In the genomic region with DNA sequence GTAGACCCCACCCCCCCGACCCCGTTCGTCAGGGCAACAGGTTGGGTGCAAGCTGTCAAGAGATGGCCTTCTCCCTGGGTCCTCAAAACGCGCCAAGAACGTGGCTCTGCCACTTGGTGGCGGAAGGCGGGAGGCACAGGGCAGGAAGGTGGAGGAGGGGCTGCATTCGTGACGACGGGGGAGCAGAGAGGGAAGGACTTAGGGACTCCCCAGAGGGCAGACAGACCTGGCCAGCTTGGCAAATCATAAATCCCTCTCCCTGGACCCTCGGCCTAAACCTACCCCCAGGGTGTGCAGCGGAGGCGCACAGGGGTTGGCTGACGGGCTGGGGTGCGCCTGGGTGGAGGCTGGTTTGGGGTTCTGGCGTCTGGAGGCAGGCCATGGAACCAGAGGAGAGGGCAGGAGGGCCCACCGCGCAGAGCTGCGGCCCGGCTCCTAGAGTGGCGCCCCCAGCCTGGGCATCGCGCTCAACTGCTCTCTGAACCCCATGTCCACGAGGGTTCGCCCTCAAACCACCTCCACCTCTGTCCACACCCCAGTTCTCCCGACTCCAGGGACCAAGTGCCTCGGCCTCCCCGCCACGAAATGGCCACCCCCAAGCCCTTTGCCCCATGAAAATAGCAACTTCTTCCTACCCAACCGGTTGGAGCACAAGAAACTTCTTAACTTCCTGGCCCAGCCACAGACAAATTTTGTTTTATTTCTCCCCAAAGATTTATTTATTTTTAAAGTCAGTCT, we compare ENCODE assay signal across 11 cellular contexts. TPM values are rescaled to one million over a fixed set of nuclear protein-coding genes. Genes with fewer than 3 reads are reported as not detected.
DNase-seq lines count a peak whose midpoint lies in the region; ATAC-seq and TF ChIP-seq lines count a peak whose summit lies in the region.
"Had no signal": no experiment of that assay in that cellular context is flagged by ENCODE, and none has a peak within 500 bp of the region (broad histone marks: within the 10 kb centered on the region; RNA-seq: fewer than 3 reads in every experiment).

No MANE protein-coding gene starts in this region.

- H3K4me3 Mint-ChIP-seq in brain: peak overlapping the region in 3 of 5 experiments; percentile 35 to 81 (median 78)
- peak overlapping the region; percentile 39 for H3K4me3 Mint-ChIP-seq in natural killer cell

- H3K27ac ChIP-seq in DND-41 (ENCODE audit: low read length) (no peak overlapping the region), caudate nucleus (ENCODE audit: low read depth, low read length) (no peak overlapping the region)
- H3K27ac ChIP-seq: dorsolateral prefrontal cortex, sigmoid colon had no signal

- ATAC-seq in DND-41 (ENCODE audit: insufficient read depth, low read depth) (no peak), HG03432 (IDR thresholded peaks at IDR 0.05; ENCODE audit: unreplicated experiment) (peak; percentile 30), natural killer cell (peak in 2 of 3 donors; percentile 50 to 59), GM21825 (IDR thresholded peaks at IDR 0.05; ENCODE audit: unreplicated experiment) (no peak)

- H3K27me3 Mint-ChIP-seq in brain (peaks cover 100% of the 10 kb centered on the region), natural killer cell (ENCODE audit: low read depth in 2 of 2) (peaks cover 88 to 91% of the 10 kb centered on the region in 2 donors)

- H3K4me1 Mint-ChIP-seq in brain (peaks cover 38% of the 10 kb centered on the region), natural killer cell (peaks cover 51 to 78% of the 10 kb centered on the region in 2 donors)

- TF ChIP-seq CTCF in DND-41 (IDR thresholded peaks at IDR 0.05; ENCODE audit: borderline replicate concordance, extremely low read depth, low read length, poor library complexity, severe bottlenecking): peak; percentile 22
- TF ChIP-seq CTCF in brain (conservative IDR thresholded peaks at IDR 0.05): peak; percentile 4 to 33
- TF ChIP-seq CTCF in natural killer cell (IDR thresholded peaks at IDR 0.05): no peak

- H4K20me1 ChIP-seq in DND-41 (ENCODE audit: insufficient read depth, low read length): no peaks in the 10 kb centered on the region

- no peak for DNase-seq in DND-41
- no peak for DNase-seq in natural killer cell
- DNase-seq in KG1 (lab: John Stamatoyannopoulos, UW): no peak
- DNase-seq in nucleus accumbens (lab: John Stamatoyannopoulos, UW): no peak
- no peak for DNase-seq in caudate nucleus (lab: John Stamatoyannopoulos, UW)
- DNase-seq: dorsolateral prefrontal cortex, left cardiac atrium, sigmoid colon had no signal

- H3K9me3 ChIP-seq in DND-41 (ENCODE audit: insufficient read depth, low read length, severe bottlenecking): no peaks in the 10 kb centered on the region
- H3K9me3 ChIP-seq: sigmoid colon had no signal

- H2AFZ ChIP-seq in DND-41 (ENCODE audit: low read depth, low read length): no peak overlapping the region

- H3K36me3 Mint-ChIP-seq in brain: no peaks in the 10 kb centered on the region
- no peaks in the 10 kb centered on the region for H3K36me3 Mint-ChIP-seq in natural killer cell

- H3K4me3 ChIP-seq in DND-41 (ENCODE audit: low read depth in 1 of 2, low read length in 2 of 2): no peak overlapping the region
- H3K4me3 ChIP-seq: sigmoid colon had no signal

- H3K9me3 Mint-ChIP-seq in brain (peaks cover 0 to 9% (median 0%) of the 10 kb centered on the region in 5 experiments), natural killer cell (no peaks in the 10 kb centered on the region)

- H3K4me1 ChIP-seq in DND-41 (ENCODE audit: insufficient read depth, low read length): peaks cover 22% of the 10 kb centered on the region

- H3K36me3 ChIP-seq in DND-41 (ENCODE audit: insufficient read depth, low read length): no peaks in the 10 kb centered on the region
- H3K36me3 ChIP-seq: sigmoid colon had no signal

- H3K27ac Mint-ChIP-seq in brain: no peak overlapping the region
- peak overlapping the region; percentile 46 to 59 for H3K27ac Mint-ChIP-seq in natural killer cell

- peaks cover 5% of the 10 kb centered on the region for H3K27me3 ChIP-seq in DND-41 (ENCODE audit: insufficient read depth, low read length, poor library complexity)

- H3K79me2 ChIP-seq in DND-41 (ENCODE audit: insufficient read depth, low read length): 0 out of 2 replicates have a peak, but pooled peaks cover 2% of the 10 kb centered on the region

- H3K9ac ChIP-seq in DND-41 (ENCODE audit: low read depth, low read length): no peak overlapping the region

- H3K4me2 ChIP-seq in DND-41 (ENCODE audit: insufficient read depth, low read length): no peak overlapping the region

- intact Hi-C loops in natural killer cell (cut with micrococcal nuclease): no loop called here

RNA-seq across cellular contexts. Expression of gene GATA3, which starts 10.8 kb away (rescaled TPM):
- not detected for polyA plus RNA-seq in brain (ENCODE audit: insufficient read depth, low read depth, low replicate concordance)
- total RNA-seq in natural killer cell: 10 to 100 TPM; 50.3 to 92.2 (median 68.8) TPM
- total RNA-seq: sigmoid colon had no signal

Comparison
In these comparisons a context has a peak if more than half of its experiments do, and no peak if none do; other contexts are left out.
1. ATAC-seq: peak in HG03432 (single experiment) and natural killer cell (2 of 3); none in DND-41 (single experiment) and GM21825 (single experiment).
2. H3K27ac Mint-ChIP-seq: peak in natural killer cell (2 of 2); none in brain (0 of 5).